29 cellular contexts compared by ENCODE assay signal in the genomic region with DNA sequence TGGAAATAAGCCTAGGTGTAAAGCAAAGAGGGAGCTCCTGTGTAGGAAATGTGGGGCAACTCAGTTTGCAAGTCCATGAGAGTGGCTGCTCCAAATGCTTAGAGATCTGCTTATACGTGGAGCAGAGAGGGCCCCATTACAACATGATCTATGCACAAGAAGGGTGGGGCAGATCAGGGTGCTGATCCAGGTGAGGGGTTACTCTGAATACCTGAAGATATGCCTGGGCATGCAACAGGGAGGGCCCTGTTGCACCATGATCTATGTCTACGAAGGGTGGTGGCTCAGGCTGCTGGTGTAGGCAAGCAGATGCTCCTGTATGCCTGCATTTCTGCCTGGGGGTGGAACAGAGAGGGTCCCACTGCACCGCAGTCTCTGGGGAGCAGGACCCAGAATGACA.
"Had no signal": no experiment of that assay in that cellular context is flagged by ENCODE, and none has a peak within 500 bp of the region (broad histone marks: within the 10 kb centered on the region; RNA-seq: fewer than 3 reads in every experiment).

No MANE protein-coding gene starts in this region.

- H3K27me3 ChIP-seq: brain microvascular endothelial cell, cardiac muscle cell, colonic mucosa, esophagus muscularis mucosa, gastroesophageal sphincter had no signal

- H3K4me3 ChIP-seq: cardiac muscle cell, colonic mucosa, esophagus muscularis mucosa, gastroesophageal sphincter had no signal

- H3K9me3 ChIP-seq: colonic mucosa had no signal

- DNase-seq: activated B cell treated with CpG ODN at 0.5 μM for 24 hours; activated CD4-positive, alpha-beta T cell treated with anti-CD3 and anti-CD28 coated beads for 48 hours; activated CD4-positive, alpha-beta T cell treated with anti-CD3 and anti-CD28 coated beads, Interleukin-2, amount 50 U/mL, for 1 hour; activated CD4-positive, alpha-beta T cell treated with anti-CD3 and anti-CD28 coated beads, Interleukin-2, amount 50 U/mL, for 48 hours; activated CD8-positive, alpha-beta memory T cell treated with anti-CD3 and anti-CD28 coated beads for 24 hours; activated CD8-positive, alpha-beta T cell treated with anti-CD3 and anti-CD28 coated beads for 36 hours; activated effector memory CD4-positive, alpha-beta T cell treated with Interleukin-2 at 50 U/mL for 16 hours; activated gamma-delta T cell treated with Interleukin-2 at 50 U/mL for 16 hours; activated naive CD4-positive, alpha-beta T cell treated with anti-CD3 and anti-CD28 coated beads, Interleukin-2, amount 50 U/mL, for 16 hours; activated naive CD4-positive, alpha-beta T cell treated with Interleukin-2 at 50 U/mL for 16 hours; activated T-cell treated with anti-CD3 and anti-CD28 coated beads, Interleukin-2, amount 50 U/mL, for 4 hours; amniotic stem cell; anterior cingulate cortex; brain microvascular endothelial cell; central memory CD4-positive, alpha-beta T cell; cerebellar nuclear complex; colonic mucosa; effector CD8-positive, alpha-beta T cell; foreskin melanocyte; SW 1271; T-cell; T-helper 17 cell; T1000; WERI-Rb-1 had no signal

- ATAC-seq: activated CD4-positive, CD25-positive, alpha-beta regulatory T cell treated with anti-CD3 and anti-CD28 coated beads, Interleukin-2, amount 50 U/mL, for 24 hours; activated CD8-positive, alpha-beta T cell treated with anti-CD3 and anti-CD28 coated beads for 36 hours; activated T-cell treated with anti-CD3 and anti-CD28 coated beads, Interleukin-2, amount 50 U/mL, for 4 hours; activated T-helper 17 cell treated with anti-CD3 and anti-CD28 coated beads, Interleukin-2, amount 50 U/mL, for 72 hours; gastroesophageal sphincter; T-cell; T-helper 17 cell had no signal

- H3K4me1 ChIP-seq: colonic mucosa, esophagus muscularis mucosa, gastroesophageal sphincter had no signal

- H3K36me3 ChIP-seq: brain microvascular endothelial cell, cardiac muscle cell, colonic mucosa, esophagus muscularis mucosa, gastroesophageal sphincter, WERI-Rb-1 had no signal

- H3K27ac ChIP-seq: brain microvascular endothelial cell, cardiac muscle cell, colonic mucosa, esophagus muscularis mucosa, gastroesophageal sphincter, WERI-Rb-1 had no signal
